26 cellular contexts compared by ENCODE assay signal in the genomic region with DNA sequence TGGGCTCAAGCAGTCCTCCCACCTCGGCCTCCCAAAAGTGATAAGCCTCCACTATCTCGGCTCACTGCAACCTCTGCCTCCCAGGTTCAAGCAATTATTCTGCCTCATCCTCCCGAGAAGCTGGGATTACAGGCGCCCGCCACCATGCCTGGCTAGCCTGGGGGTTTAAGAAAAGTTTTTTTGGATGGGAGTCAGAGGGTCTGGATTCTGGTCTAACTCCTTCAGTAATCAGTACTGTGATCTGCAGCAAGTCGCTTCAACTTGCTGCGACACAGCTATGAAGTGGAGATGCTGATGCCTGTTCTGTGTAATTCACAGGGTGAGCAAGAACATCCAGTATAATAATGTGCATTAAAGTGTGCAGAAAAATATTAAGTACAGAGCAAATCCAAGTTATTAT.
"Had no signal": no experiment of that assay in that cellular context is flagged by ENCODE, and none has a peak within 500 bp of the region (broad histone marks: within the 10 kb centered on the region; RNA-seq: fewer than 3 reads in every experiment).

No MANE protein-coding gene starts in this region.

- H3K27ac Mint-ChIP-seq: effector memory CD8-positive, alpha-beta T cell; naive thymus-derived CD4-positive, alpha-beta T cell; nephron; neural progenitor cell; stimulated activated naive B cell treated with anti-CD40 and anti-IgM and Interleukin-4, amounts not matched to agents 10 μg/mL and 1 μg/mL and 100 μg/mL, for 72 hours; stimulated activated naive CD8-positive, alpha-beta T cell treated with anti-CD3 and anti-CD28 coated beads, Interleukin-15, Interleukin-2, amounts not matched to agents 100 ng/mL and 50 ng/mL, for 24 hours had no signal

- H3K4me1 ChIP-seq: psoas muscle had no signal

- DNase-seq: cortex of kidney; effector memory CD8-positive, alpha-beta T cell; foreskin fibroblast; gastrocnemius medialis; heart left ventricle; left cardiac atrium; left lung; mesenchymal stem cell; midbrain; naive thymus-derived CD4-positive, alpha-beta T cell; nucleus accumbens; ovary; posterior cingulate gyrus; psoas muscle; right cardiac atrium; stimulated activated CD4-positive, alpha-beta T cell treated with anti-CD3 and anti-CD28 coated beads, Interleukin-15, amount 100 ng/mL, for 24 hours; stimulated activated CD4-positive, alpha-beta T cell treated with anti-CD3 and anti-CD28 coated beads, Interleukin-2, amount 100 ng/mL, for 48 hours; stimulated activated naive B cell treated with anti-CD40 and anti-IgM and Interleukin-4, amounts not matched to agents 10 μg/mL and 1 μg/mL and 100 μg/mL, for 72 hours; transverse colon had no signal

- H3K4me3 Mint-ChIP-seq: effector memory CD8-positive, alpha-beta T cell; naive thymus-derived CD4-positive, alpha-beta T cell; nephron; neural progenitor cell; stimulated activated naive B cell treated with anti-CD40 and anti-IgM and Interleukin-4, amounts not matched to agents 10 μg/mL and 1 μg/mL and 100 μg/mL, for 72 hours; stimulated activated naive CD8-positive, alpha-beta T cell treated with anti-CD3 and anti-CD28 coated beads, Interleukin-15, Interleukin-2, amounts not matched to agents 100 ng/mL and 50 ng/mL, for 24 hours had no signal

- H3K27ac ChIP-seq: gastrocnemius medialis, left lung, neural progenitor cell, ovary, psoas muscle, vagina had no signal

- H3K27me3 ChIP-seq: gastrocnemius medialis, heart left ventricle, hepatocyte, left lung, neural progenitor cell, ovary, vagina had no signal

- H3K9me3 ChIP-seq: gastrocnemius medialis, ovary, psoas muscle, transverse colon, vagina had no signal

- H3K4me3 ChIP-seq: gastrocnemius medialis, heart left ventricle, hepatocyte, left lung, neural progenitor cell, ovary, psoas muscle, skin epidermis, thoracic aorta, transverse colon, vagina had no signal

- H3K36me3 ChIP-seq: gastrocnemius medialis, left lung, neural progenitor cell, ovary, transverse colon, vagina had no signal

- ATAC-seq: effector memory CD8-positive, alpha-beta T cell; gastrocnemius medialis; heart left ventricle; left cardiac atrium; left lung; naive thymus-derived CD4-positive, alpha-beta T cell; psoas muscle; right cardiac atrium; stimulated activated naive B cell treated with anti-CD40 and anti-IgM and Interleukin-4, amounts not matched to agents 10 μg/mL and 1 μg/mL and 100 μg/mL, for 72 hours had no signal
